In the genomic region with DNA sequence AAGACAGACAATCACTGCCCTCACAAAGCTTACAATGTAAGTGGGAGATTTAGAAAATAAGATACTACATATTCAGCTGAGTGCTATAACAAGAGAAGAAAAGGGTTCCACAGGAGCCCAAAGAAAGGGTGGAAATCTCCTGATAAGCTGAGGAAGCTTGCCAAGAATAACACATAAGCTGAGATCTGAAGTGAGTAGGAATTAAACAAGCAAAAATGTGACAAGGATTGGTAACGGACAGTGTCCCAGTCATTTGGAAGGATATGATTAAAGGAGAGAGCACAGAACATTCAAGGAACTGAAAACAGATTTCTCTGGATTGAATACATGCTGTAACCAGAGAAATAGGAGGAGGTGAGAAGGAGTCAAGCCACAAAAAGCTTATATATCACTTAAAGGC, we compare ENCODE assay signal across 18 cellular contexts. TPM values are rescaled to one million over a fixed set of nuclear protein-coding genes. Genes with fewer than 3 reads are reported as not detected.
A peak's percentile ranks its signal among the peaks of the same experiment; 100 is the strongest.
DNase-seq lines count a peak whose midpoint lies in the region; ATAC-seq, FAIRE-seq and TF ChIP-seq lines count a peak whose summit lies in the region.
"Had no signal": no experiment of that assay in that cellular context is flagged by ENCODE, and none has a peak within 500 bp of the region (broad histone marks: within the 10 kb centered on the region; RNA-seq: fewer than 3 reads in every experiment).

No MANE protein-coding gene starts in this region.

- H3K27me3 Mint-ChIP-seq in activated CD4-positive, alpha-beta T cell treated with anti-CD3 and anti-CD28 coated beads, Interleukin-2, amount 10 ng/mL, durations not matched to agents 7 days and 5 days: no peaks in the 10 kb centered on the region
- H3K27me3 Mint-ChIP-seq: CD4-positive, alpha-beta memory T cell had no signal

- DNase-seq in brain microvascular endothelial cell (peak; percentile 31), endothelial cell of umbilical vein (ENCODE audit: low read depth, low spot score) (peak; percentile 86), pulmonary artery endothelial cell (ENCODE audit: low read depth, low spot score) (peak; percentile 20), MM.1S (no peak), sciatic nerve (ENCODE audit: low spot score) (no peak)
- DNase-seq in activated CD4-positive, alpha-beta T cell treated with anti-CD3 and anti-CD28 coated beads, Interleukin-2, amount 10 ng/mL, durations not matched to agents 7 days and 5 days: no peak
- DNase-seq: C1 segment of cervical spinal cord; Calu3; CD4-positive, alpha-beta memory T cell; COR-L47; DMS53; DND-41; GOT3 had no signal

- H3K9me3 ChIP-seq in endothelial cell of umbilical vein (replicated peaks; ENCODE audit: control insufficient read depth, insufficient read depth, low read length) (no peaks in the 10 kb centered on the region), MM.1S (replicated peaks; ENCODE audit: insufficient read depth, low read length) (no peaks in the 10 kb centered on the region)
- H3K9me3 ChIP-seq: HAP-1 had no signal

- H2AFZ ChIP-seq in endothelial cell of umbilical vein (ENCODE audit: low read depth, low read length) (no peak overlapping the region), MM.1S (ENCODE audit: low read length) (no peak overlapping the region)

- ATAC-seq in HG02798 (IDR thresholded peaks at IDR 0.05; ENCODE audit: poor library complexity, unreplicated experiment) (no peak), sciatic nerve (no peak)

- no peaks in the 10 kb centered on the region for H3F3A ChIP-seq in MM.1S (ENCODE audit: insufficient read depth, low read length)

- H3K27ac ChIP-seq in brain microvascular endothelial cell (no peak overlapping the region), endothelial cell of umbilical vein (ENCODE audit: insufficient read depth, low read depth, low read length) (peak overlapping the region; percentile 8), MM.1S (ENCODE audit: low read length) (no peak overlapping the region)

- intact Hi-C loops in endothelial cell of umbilical vein (cut with micrococcal nuclease): no loop called here
- intact Hi-C loops in sciatic nerve (cut with DNase I): no loop called here

- H3K9ac ChIP-seq in endothelial cell of umbilical vein (replicated peaks; ENCODE audit: extremely low read depth, insufficient read depth, low read length) (peak overlapping the region; percentile 2), MM.1S (ENCODE audit: low read length) (no peak overlapping the region)

- H3K79me2 ChIP-seq in endothelial cell of umbilical vein (ENCODE audit: control insufficient read depth, insufficient read depth, low read length) (peaks cover 97% of the 10 kb centered on the region), MM.1S (ENCODE audit: low read length) (no peaks in the 10 kb centered on the region)

- H3K27me3 ChIP-seq in brain microvascular endothelial cell (replicated peaks) (no peaks in the 10 kb centered on the region), endothelial cell of umbilical vein (ENCODE audit: control insufficient read depth in 2 of 2, insufficient read depth in 2 of 2, low read length in 2 of 2) (no peaks in the 10 kb centered on the region), MM.1S (replicated peaks; ENCODE audit: insufficient read depth, low read length) (no peaks in the 10 kb centered on the region)

- no TSS peak for BruUV-seq in endothelial cell of umbilical vein (replicated peaks; lab: Mats Ljungman, UMichigan)

- H3K36me3 ChIP-seq in brain microvascular endothelial cell (replicated peaks) (no peaks in the 10 kb centered on the region), endothelial cell of umbilical vein (ENCODE audit: control insufficient read depth in 2 of 2, extremely low read depth in 1 of 2, insufficient read depth in 2 of 2, low read length in 2 of 2) (no peaks in the 10 kb centered on the region), MM.1S (replicated peaks; ENCODE audit: insufficient read depth, low read length) (no peaks in the 10 kb centered on the region)
- H3K36me3 ChIP-seq: HAP-1 had no signal

- in situ Hi-C loops in brain microvascular endothelial cell (cut with HindIII; ENCODE audit: low pct_ligation_motif_present, low sequenced_read_pairs): no loop called here

- H3K4me3 ChIP-seq in brain microvascular endothelial cell (ENCODE audit: low read depth, low read length) (no peak overlapping the region), endothelial cell of umbilical vein (replicated peaks in 1 of 3; ENCODE audit: insufficient read depth in 1 of 3, low read depth in 1 of 3, low read length in 3 of 3) (peak overlapping the region in 1 of 3 experiments; percentile 21), MM.1S (ENCODE audit: low read length) (no peak overlapping the region)
- H3K4me3 ChIP-seq: HAP-1 had no signal

- dilution Hi-C loops in endothelial cell of umbilical vein (cut with MboI; ENCODE audit: extremely low pct_ligation_motif_present, low sequenced_read_pairs): no loop called here

- H3K4me1 Mint-ChIP-seq in activated CD4-positive, alpha-beta T cell treated with anti-CD3 and anti-CD28 coated beads, Interleukin-2, amount 10 ng/mL, durations not matched to agents 7 days and 5 days: no peaks in the 10 kb centered on the region

- H3K4me3 Mint-ChIP-seq in activated CD4-positive, alpha-beta T cell treated with anti-CD3 and anti-CD28 coated beads, Interleukin-2, amount 10 ng/mL, durations not matched to agents 7 days and 5 days: no peak overlapping the region
- H3K4me3 Mint-ChIP-seq: CD4-positive, alpha-beta memory T cell had no signal

- peaks cover 20% of the 10 kb centered on the region for H3K9me3 Mint-ChIP-seq in activated CD4-positive, alpha-beta T cell treated with anti-CD3 and anti-CD28 coated beads, Interleukin-2, amount 10 ng/mL, durations not matched to agents 7 days and 5 days

- no peak for TF ChIP-seq POLR2A in endothelial cell of umbilical vein (IDR thresholded peaks at IDR 0.05; ENCODE audit: low read depth, low read length)

- POLR2A ChIA-PET in endothelial cell of umbilical vein (lab: Charles Lee): interaction anchor here (0.9 to 1.0 kb wide), 2 partner anchors 8 to 16 kb away, joined by 4 read pairs; no protein-coding TSS in a partner anchor
- POLR2A ChIA-PET in activated CD4-positive, alpha-beta T cell treated with anti-CD3 and anti-CD28 coated beads, Interleukin-2, amount 10 ng/mL, durations not matched to agents 7 days and 5 days (lab: Charles Lee): no interaction called here

- no peaks in the 10 kb centered on the region for H3K9me1 ChIP-seq in endothelial cell of umbilical vein (replicated peaks; ENCODE audit: control insufficient read depth, extremely low read depth, insufficient read depth, low read length)

- H4K20me1 ChIP-seq in endothelial cell of umbilical vein (replicated peaks; ENCODE audit: control insufficient read depth, extremely low read depth, insufficient read depth, low read length) (peaks cover 17% of the 10 kb centered on the region), MM.1S (ENCODE audit: insufficient read depth, low read length) (no peaks in the 10 kb centered on the region)

- TF ChIP-seq CTCF in brain microvascular endothelial cell (IDR thresholded peaks at IDR 0.05; ENCODE audit: low read depth, low read length, missing control alignments) (no peak), endothelial cell of umbilical vein (IDR thresholded peaks at IDR 0.05; ENCODE audit: extremely low read depth in 1 of 2, insufficient read depth in 1 of 2, low read depth in 1 of 2, low read length in 2 of 2) (no peak), MM.1S (IDR thresholded peaks at IDR 0.05; ENCODE audit: low read length) (no peak)

- peak overlapping the region; percentile 83 for H3K4me2 ChIP-seq in endothelial cell of umbilical vein (ENCODE audit: insufficient read depth, low read length)
- H3K4me2 ChIP-seq in MM.1S (ENCODE audit: low read depth, low read length): no peak overlapping the region

- H3K27ac Mint-ChIP-seq in activated CD4-positive, alpha-beta T cell treated with anti-CD3 and anti-CD28 coated beads, Interleukin-2, amount 10 ng/mL, durations not matched to agents 7 days and 5 days: no peak overlapping the region

- CTCF ChIA-PET in endothelial cell of umbilical vein (lab: Charles Lee): interaction anchor here (0.9 to 1.7 kb wide), 5 partner anchors 9 to 265 kb away, joined by 3 to 8 read pairs (median 5); no protein-coding TSS in a partner anchor
- CTCF ChIA-PET in activated CD4-positive, alpha-beta T cell treated with anti-CD3 and anti-CD28 coated beads, Interleukin-2, amount 10 ng/mL, durations not matched to agents 7 days and 5 days (lab: Charles Lee): no interaction called here

- H3K4me1 ChIP-seq in endothelial cell of umbilical vein (ENCODE audit: control insufficient read depth, extremely low read depth, insufficient read depth, low read length): peaks cover 25% of the 10 kb centered on the region
- H3K4me1 ChIP-seq in MM.1S (ENCODE audit: low read length): no peaks in the 10 kb centered on the region
- H3K4me1 ChIP-seq: HAP-1 had no signal

- H3K36me3 Mint-ChIP-seq in activated CD4-positive, alpha-beta T cell treated with anti-CD3 and anti-CD28 coated beads, Interleukin-2, amount 10 ng/mL, durations not matched to agents 7 days and 5 days (ENCODE audit: low read depth): peaks cover 30% of the 10 kb centered on the region

- peak; percentile 72 for FAIRE-seq in endothelial cell of umbilical vein (lab: Jason Lieb, UNC)
- FAIRE-seq: G401.6, GM12892, H54 had no signal

- H3K9me2 ChIP-seq in MM.1S (replicated peaks; ENCODE audit: insufficient read depth, low read length): no peaks in the 10 kb centered on the region

TF ChIP-seq in endothelial cell of umbilical vein, 7 proteins besides CTCF, POLR2A, EP300 and RAD21:
- no peak for TF ChIP-seq JUN (IDR thresholded peaks at IDR 0.05; ENCODE audit: borderline replicate concordance, insufficient read depth, insufficient read length, low read depth)
- TF ChIP-seq GATA2 (IDR thresholded peaks at IDR 0.05; ENCODE audit: insufficient read depth, insufficient read length, low read depth, low read length): peak; percentile 66

RNA-seq across cellular contexts. Expression of a gene that starts 13.0 kb away (rescaled TPM):
- total RNA-seq in endothelial cell of umbilical vein: 71.3 and 82.8 TPM in 2 replicates
- 4.6 and 7.1 TPM in 2 replicates for polyA plus RNA-seq in endothelial cell of umbilical vein
- 6.9 and 7.2 TPM in 2 replicates for polyA plus RNA-seq in endothelial cell of umbilical vein (2011; cell fraction: cytosol; rRNA removed)
- 24.1 and 27.2 TPM in 2 replicates for polyA plus RNA-seq in endothelial cell of umbilical vein (2011; cell fraction: nucleus; rRNA removed)
- 24.8 and 32.5 TPM in 2 replicates for polyA plus RNA-seq in endothelial cell of umbilical vein (2012)
- 28.8 and 40.8 TPM in 2 replicates for polyA minus RNA-seq in endothelial cell of umbilical vein
- polyA minus RNA-seq in endothelial cell of umbilical vein (2011; cell fraction: cytosol; rRNA and poly(A)+ RNA removed): 32.3 TPM
- polyA minus RNA-seq in endothelial cell of umbilical vein (2011; cell fraction: nucleus; rRNA and poly(A)+ RNA removed): 70.3 and 85.4 TPM in 2 replicates
- 29.5 and 32.3 TPM in 2 replicates for total RNA-seq in pulmonary artery endothelial cell
- 10 to 100 TPM; 40.7 to 49.0 TPM for total RNA-seq in activated CD4-positive, alpha-beta T cell treated with anti-CD3 and anti-CD28 coated beads, Interleukin-2, amount 10 ng/mL, durations not matched to agents 7 days and 5 days
- 5.7 TPM for total RNA-seq in sciatic nerve

Comparison
In these comparisons a context has a peak if more than half of its experiments do, and no peak if none do; other contexts are left out.
1. DNase-seq: peak in brain microvascular endothelial cell (single experiment), endothelial cell of umbilical vein (single experiment) and pulmonary artery endothelial cell (single experiment); none in activated CD4-positive, alpha-beta T cell treated with anti-CD3 and anti-CD28 coated beads, Interleukin-2, amount 10 ng/mL, durations not matched to agents 7 days and 5 days (single experiment), MM.1S (single experiment) and sciatic nerve (single experiment).